ENCODE assay signal across 8 cellular contexts in the genomic region with DNA sequence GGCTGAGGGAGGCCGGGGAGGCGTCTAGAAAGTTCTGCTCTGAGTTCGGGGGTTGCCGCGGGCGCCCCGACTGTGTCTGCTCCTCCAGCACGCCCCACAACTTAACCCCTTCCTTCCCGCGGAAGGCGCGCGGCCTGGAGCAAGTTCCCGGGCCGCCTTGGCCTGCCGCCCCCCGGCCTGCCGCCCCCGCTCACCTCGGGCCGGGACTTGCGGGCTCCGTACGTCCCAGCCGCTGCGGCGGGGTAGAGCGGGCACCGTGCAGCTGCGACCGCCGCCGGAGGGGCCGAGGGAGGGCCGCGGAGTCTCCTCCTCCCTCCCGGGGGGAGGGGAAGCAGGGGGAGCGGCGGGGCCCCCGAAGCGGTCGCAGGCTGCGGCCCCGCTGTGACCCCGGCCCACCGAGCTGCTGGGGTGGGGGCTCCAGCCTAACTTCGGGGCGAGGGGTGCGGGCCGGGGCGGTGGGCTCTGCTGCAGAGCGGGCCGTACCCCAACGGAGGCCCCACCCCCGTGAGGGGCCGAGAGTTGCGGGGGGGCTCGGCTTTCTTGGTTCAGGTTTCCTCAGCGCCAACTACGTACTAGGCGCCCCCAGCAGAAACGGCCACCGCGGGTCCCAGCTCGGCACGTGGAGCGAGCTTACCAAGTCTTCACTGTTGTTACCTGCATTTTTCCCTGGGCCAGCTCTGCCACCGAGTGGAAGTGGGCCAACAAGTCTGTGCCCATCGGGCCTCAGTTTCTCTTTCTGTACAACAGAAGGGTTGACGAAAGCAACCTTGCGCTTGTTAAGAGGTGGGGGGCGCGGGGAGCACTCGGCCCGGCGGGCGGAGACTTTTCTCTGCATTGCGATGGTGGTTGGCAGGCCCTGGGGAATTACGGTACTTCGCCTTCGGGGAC. TPM values are rescaled to one million over a fixed set of nuclear protein-coding genes. Genes with fewer than 3 reads are reported as not detected.
DNase-seq lines count a peak whose midpoint lies in the region; ATAC-seq, FAIRE-seq and TF ChIP-seq lines count a peak whose summit lies in the region.

A gene (minus strand): TSS at position 266 of the 888 bp plus-strand sequence. CDS start 7,394 bp downstream, outside the sequence.

- no peak for FAIRE-seq in A549 (lab: Jason Lieb, UNC)
- FAIRE-seq in K562 (lab: Jason Lieb, UNC) = no peak

- no peaks in the 10 kb centered on the region for H3K9me3 Mint-ChIP-seq in immature natural killer cell

- POLR2A ChIA-PET in A549 (lab: Yijun Ruan, JAX) (no interaction called here), K562 (lab: Yijun Ruan, JAX) (interaction anchor here (1.2 to 1.4 kb wide), 2 partner anchors 9 to 10 kb away, joined by 4 to 5 read pairs; no protein-coding TSS in a partner anchor)

- 40% methylated on average over 31 of the region's 81 CpGs for WGBS in A549 (ENCODE audit: missing lambda C conversion rate)
- WGBS in K562 (ENCODE audit: insufficient coverage, low coverage, missing lambda C conversion rate) = 11% methylated on average over 39 of the region's 81 CpGs
- WGBS in spleen, 5 donors = 0 to 1% (median 1%) methylated on average over 30 to 81 of the region's 81 CpGs

- in situ Hi-C loops in SK-MEL-5 (cut with HindIII; ENCODE audit: low pct_unique_long_range_greater_than_20kb, low sequenced_read_pairs) = no loop called here
- in situ Hi-C loops in K562 (cut with MboI) = no loop called here

- peak within 1 kb of the TSS; percentile 94 for H2AFZ ChIP-seq in K562 (ENCODE audit: low read depth, low read length)

- no peak for TF ChIP-seq CTCF in A549 (IDR thresholded peaks at IDR 0.05)
- TF ChIP-seq CTCF in K562 (IDR thresholded peaks at IDR 0.05 in 2 of 3, conservative IDR thresholded peaks at IDR 0.05 in 1 of 3; ENCODE audit: insufficient read depth in 2 of 3, low read depth in 1 of 3, low read length in 3 of 3) = no peak
- no peak for TF ChIP-seq CTCF in spleen (IDR thresholded peaks at IDR 0.05 in 8 of 11, conservative IDR thresholded peaks at IDR 0.05 in 3 of 11)

- no TSS peak for BruUV-seq in K562 (replicated peaks; lab: Mats Ljungman, UMichigan)

- H3K4me1 Mint-ChIP-seq in immature natural killer cell = peaks cover 72 to 80% of the 10 kb centered on the region in 2 donors

- peaks cover 44% of the 10 kb centered on the region for H3K4me1 ChIP-seq in A549
- H3K4me1 ChIP-seq in K562 (replicated peaks in 1 of 2; ENCODE audit: control insufficient read depth in 2 of 2, insufficient read depth in 2 of 2, low read length in 2 of 2) = peaks cover 21 to 44% of the 10 kb centered on the region in 2 experiments; a peak in 4 of 5 replicates
- peaks cover 45 to 100% (median 85%) of the 10 kb centered on the region in 6 donors for H3K4me1 ChIP-seq in spleen

- ATAC-seq in A549 (peak; percentile 59 to 69), GM18520 (IDR thresholded peaks at IDR 0.05; ENCODE audit: unreplicated experiment) (peak; percentile 8), HG03045 (IDR thresholded peaks at IDR 0.05; ENCODE audit: unreplicated experiment) (peak; percentile 23), K562 (peak; percentile 77)

- no peaks in the 10 kb centered on the region for H4K20me1 ChIP-seq in K562 (replicated peaks; ENCODE audit: control insufficient read depth, insufficient read depth, low read length)

- H3K27me3 ChIP-seq in K562 (ENCODE audit: control insufficient read depth in 2 of 2, insufficient read depth in 2 of 2, low read length in 2 of 2) (no peaks in the 10 kb centered on the region), spleen (replicated peaks in 1 of 7) (peaks cover 0 to 27% (median 4%) of the 10 kb centered on the region in 7 donors)

- H3K27ac Mint-ChIP-seq in immature natural killer cell = peak within 1 kb of the TSS; percentile 96 to 99 (median 99)

- H3K4me2 ChIP-seq in A549 (peak within 1 kb of the TSS; percentile 96), K562 (ENCODE audit: insufficient read depth, low read length) (peak within 1 kb of the TSS; percentile 86)

- H3K9me3 ChIP-seq in A549 (no peaks in the 10 kb centered on the region), K562 (replicated peaks; ENCODE audit: control insufficient read depth, insufficient read depth, low read depth, low read length) (no peaks in the 10 kb centered on the region), spleen (no peaks in the 10 kb centered on the region)

- no peaks in the 10 kb centered on the region for H3K9me1 ChIP-seq in K562 (ENCODE audit: control insufficient read depth, insufficient read depth, low read length)

- no peak for TF ChIP-seq RAD21 in A549 (conservative IDR thresholded peaks at IDR 0.05 in 1 of 2, IDR thresholded peaks at IDR 0.05 in 1 of 2)
- TF ChIP-seq RAD21 in K562 (CRISPR knock-in tag; conservative IDR thresholded peaks at IDR 0.05 in 1 of 2, IDR thresholded peaks at IDR 0.05 in 1 of 2) = no peak

- no peak for TF ChIP-seq EP300 in A549 (IDR thresholded peaks at IDR 0.05)
- no peak for TF ChIP-seq EP300 in K562 (IDR thresholded peaks at IDR 0.05; ENCODE audit: low read length)

- peak within 1 kb of the TSS; percentile 65 to 92 for H3K9ac ChIP-seq in K562 (ENCODE audit: insufficient read depth in 1 of 2, low read depth in 2 of 2, low read length in 2 of 2)

- H3K4me3 ChIP-seq in A549 (peak within 1 kb of the TSS; percentile 67), K562 (peak within 1 kb of the TSS; percentile 78), spleen (peak within 1 kb of the TSS; percentile 64 to 91 (median 86))

- intact Hi-C loops in K562 (cut with micrococcal nuclease) = no loop called here
- intact Hi-C loops in spleen (cut with DNase I; ENCODE audit: low total_unique reads) = no loop called here

- CTCF ChIA-PET in A549 (lab: Yijun Ruan, JAX) (interaction anchor here (0.6 to 2.6 kb wide), 5 partner anchors 10 to 209 kb away, joined by 3 to 14 read pairs (median 4); no protein-coding TSS in a partner anchor), K562 (lab: Yijun Ruan, JAX; ENCODE audit: low intra/inter-chr PET ratio) (no interaction called here)

- no peak for TF ChIP-seq POLR2A in A549 (IDR thresholded peaks at IDR 0.05; ENCODE audit: low read length)
- 0 out of 2 replicates have a peak, but pooled peaks have one; percentile 35 for TF ChIP-seq POLR2A in K562 (conservative IDR thresholded peaks at IDR 0.05)
- peak in 1 of 3 donors; percentile 4 for TF ChIP-seq POLR2A in spleen (IDR thresholded peaks at IDR 0.05)

- DNase-seq in A549 (ENCODE audit: low read depth in 1 of 2, low spot score in 1 of 2) = no peak
- DNase-seq in SK-MEL-5 (ENCODE audit: low read depth, low spot score) = peak; percentile 29
- DNase-seq in K562 (ENCODE audit: extremely low read depth in 1 of 4, low spot score in 3 of 4) = peak; percentile 46 to 83 (median 76)
- peak; percentile 39 to 48 (median 39) for DNase-seq in immature natural killer cell
- no peak for DNase-seq in spleen
- no peak for DNase-seq in middle frontal gyrus (ENCODE audit: extremely low spot score, low spot score)

- H3K36me3 Mint-ChIP-seq in immature natural killer cell = no peaks in the 10 kb centered on the region

- peak within 1 kb of the TSS; percentile 86 to 90 (median 90) for H3K4me3 Mint-ChIP-seq in immature natural killer cell

- H3K27ac ChIP-seq in A549 (peak within 1 kb of the TSS; percentile 95 to 96), K562 (ENCODE audit: extremely low read depth, low read depth, low read length) (peak within 1 kb of the TSS; percentile 80), spleen (peak within 1 kb of the TSS; percentile 58 to 96 (median 94))

- H3K27me3 Mint-ChIP-seq in immature natural killer cell (ENCODE audit: low read depth in 3 of 3) = peaks cover 7 to 24% (median 20%) of the 10 kb centered on the region in 3 donors

- H3K36me3 ChIP-seq in K562 (ENCODE audit: control insufficient read depth, insufficient read depth, low read length) (no peaks in the 10 kb centered on the region), spleen (no peaks in the 10 kb centered on the region)

- H3K79me2 ChIP-seq in K562 (ENCODE audit: control insufficient read depth, insufficient read depth, low read length) = no peaks in the 10 kb centered on the region

TF ChIP-seq in K562, 482 proteins besides CTCF, POLR2A, EP300 and RAD21 (continues in another document):
- no peak for TF ChIP-seq PHF21A (IDR thresholded peaks at IDR 0.05; ENCODE audit: borderline replicate concordance, low read depth)
- TF ChIP-seq KHSRP (IDR thresholded peaks at IDR 0.05) = no peak
- peak; percentile 9; the same call in 1 of the 2 replicates for TF ChIP-seq CXXC5 (CRISPR knock-in tag; IDR thresholded peaks at IDR 0.05)
- no peak for TF ChIP-seq ZNF707 (CRISPR knock-in tag; conservative IDR thresholded peaks at IDR 0.05)
- TF ChIP-seq EGR1 (conservative IDR thresholded peaks at IDR 0.05) = peak; percentile 53

RNA-seq across cellular contexts. Expression of the gene that starts here (rescaled TPM):
- polyA plus RNA-seq in A549 (2011; rRNA removed) (7.4 and 8.0 TPM in 2 replicates), A549 (2017; fragmentation: RNase III; extraction: RNeasy Plus Mini Kit Qiagen cat#74134 plus additional on column Dnase treatment) (7.6 to 8.5 TPM (median 8.3 TPM) in 3 replicates), K562 (2011; rRNA removed) (2.2 and 2.4 TPM in 2 replicates), K562 (2014; fragmentation: Illumina TruSeq; extraction: Trizol) (0.85 and 1.4 TPM in 2 replicates), K562 (2014; fragmentation: Nextera tagmentation; extraction: Ambion mirVana) (under 1 TPM; 0.03 to 0.11 TPM), K562 (2014; rRNA removed) (2.0 and 4.9 TPM in 2 replicates), immature natural killer cell (10 to 100 TPM in 2 of 3 donors, 1 to 10 TPM in 1; 8.8 to 26.4 (median 13.9) TPM), spleen (1 to 10 TPM; 4.6 to 7.7 (median 4.8) TPM)
- 20.1 and 20.7 TPM in 2 replicates for polyA plus RNA-seq in A549 (2012; cell fraction: cytosol; rRNA removed)
- 18.4 and 19.5 TPM in 2 replicates for polyA plus RNA-seq in A549 (2012; cell fraction: nucleus; rRNA removed)
- polyA minus RNA-seq in A549 (2011; rRNA and poly(A)+ RNA removed) = 3.5 and 4.0 TPM in 2 replicates
- total RNA-seq in SK-MEL-5 (2014; rRNA removed; shearing (Covaris generic)) = 8.9 and 10.5 TPM in 2 replicates
- 10.6 and 13.7 TPM in 2 replicates for polyA plus RNA-seq in SK-MEL-5 (2015; cell fraction: cytosol; rRNA removed)
- polyA plus RNA-seq in SK-MEL-5 (2015; cell fraction: nucleus; rRNA removed) = 2.5 and 2.7 TPM in 2 replicates
- total RNA-seq in K562 (2011; cell fraction: chromatin; rRNA removed; ENCODE audit: low replicate concordance) = 0.26 and 1.1 TPM in 2 replicates
- 0.92 and 1.3 TPM in 2 replicates for total RNA-seq in K562 (2011; cell fraction: nucleolus; rRNA removed)
- 0.51 and 0.84 TPM in 2 replicates for total RNA-seq in K562 (2011; cell fraction: nucleoplasm; rRNA removed)
- total RNA-seq in K562 (2014; rRNA removed) (3.8 and 4.9 TPM in 2 replicates), K562 (2014; rRNA removed; fragmentation: Illumina TruSeq; extraction: Trizol) (0.16 and 0.58 TPM in 2 replicates), K562 (2015; rRNA removed; fragmentation: Illumina TruSeq; extraction: Trizol) (1.4 and 2.1 TPM in 2 replicates), K562 (2021) (2.7 and 3.0 TPM in 2 replicates), spleen (10 to 100 TPM in 2 of 7 donors, 1 to 10 TPM in 5; 7.0 to 14.8 (median 7.9) TPM)
- 2.6 and 6.6 TPM in 2 replicates for polyA plus RNA-seq in K562 (2011; cell fraction: cytosol; rRNA removed)
- 1.3 and 2.1 TPM in 2 replicates for polyA plus RNA-seq in K562 (2011; cell fraction: nucleus; rRNA removed)
- polyA plus RNA-seq in K562 (2012) = 2.3 and 2.8 TPM in 2 replicates
- polyA minus RNA-seq in K562 (2011; rRNA and poly(A)+ RNA removed) = 0.45 and 1.4 TPM in 2 replicates
- 1.4 and 1.6 TPM in 2 replicates for polyA minus RNA-seq in K562 (2011; cell fraction: cytosol; rRNA and poly(A)+ RNA removed)
- polyA minus RNA-seq in K562 (2011; cell fraction: nucleus; rRNA and poly(A)+ RNA removed) = 0.67 and 1.1 TPM in 2 replicates

Comparison
In these comparisons a context has a peak if more than half of its experiments do, and no peak if none do; other contexts are left out.
1. ATAC-seq: peak in every context shown above with its lines; median percentile 77 in K562; 64 in A549; 23 in HG03045; 8 in GM18520.
2. DNase-seq: peak in SK-MEL-5 (single experiment), K562 (4 of 4) and immature natural killer cell (3 of 3); none in A549 (0 of 2), spleen (single experiment) and middle frontal gyrus (single experiment).
3. Peak in every context shown above with its lines, with median percentiles within 50 percentile points of each other: H3K27ac ChIP-seq and H3K4me3 ChIP-seq.